8 cellular contexts compared by ENCODE assay signal in the genomic region with DNA sequence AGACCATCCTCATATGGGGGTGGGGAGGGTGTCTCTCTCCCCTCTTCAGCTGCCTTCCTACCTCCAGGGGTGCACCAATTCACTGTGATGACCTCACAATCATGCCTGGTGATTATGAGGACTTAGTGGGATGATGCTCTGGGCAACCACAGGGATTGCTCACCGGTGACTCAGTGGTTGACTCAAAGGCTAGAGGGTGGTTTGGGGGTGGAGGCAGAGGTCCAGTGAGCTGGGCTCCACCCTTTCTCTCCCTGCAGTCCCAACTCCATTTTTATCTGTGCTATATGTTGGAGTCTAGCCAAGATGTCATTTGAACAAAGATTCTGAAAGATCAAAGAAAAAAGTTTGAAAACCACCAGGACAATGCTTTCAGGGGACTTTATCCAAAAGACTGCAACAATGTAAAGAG.
DNase-seq lines count a peak whose midpoint lies in the region; ATAC-seq and TF ChIP-seq lines count a peak whose summit lies in the region.

No MANE protein-coding gene starts in this region.

- no peak overlapping the region for H3K4ac ChIP-seq in trophoblast cell (ENCODE audit: low read depth, low read length)

- H2BK120ac ChIP-seq in trophoblast cell (ENCODE audit: insufficient read depth, low read length, poor library complexity) = no peak overlapping the region

- no peaks in the 10 kb centered on the region for H3K9me3 ChIP-seq in trophoblast cell (ENCODE audit: insufficient read depth, low read depth, low read length)

- peaks cover under 1 to 3% of the 10 kb centered on the region in 2 experiments for H3K36me3 ChIP-seq in trophoblast cell (ENCODE audit: control insufficient read depth in 1 of 2, insufficient read depth in 2 of 2, low read length in 2 of 2)

- WGBS in trophoblast cell (ENCODE audit: extremely low coverage, insufficient coverage, insufficient read length) = no CpG with 5 or more reads among the region's 1 CpG

- no peak overlapping the region for H4K91ac ChIP-seq in trophoblast cell (ENCODE audit: low read depth, low read length)

- H3K23ac ChIP-seq in trophoblast cell (ENCODE audit: low read length) = no peak overlapping the region

- H2BK12ac ChIP-seq in trophoblast cell (ENCODE audit: low read length) = no peak overlapping the region

- no peaks in the 10 kb centered on the region for H3K79me2 ChIP-seq in trophoblast cell (ENCODE audit: control insufficient read depth, insufficient read depth, low read length, poor library complexity)

- H2AK5ac ChIP-seq in trophoblast cell (ENCODE audit: low read length) = no peak overlapping the region

- no peaks in the 10 kb centered on the region for H3K27me3 ChIP-seq in trophoblast cell (ENCODE audit: insufficient read depth, low read length)

- H3K4me3 Mint-ChIP-seq in chondrocyte (ENCODE audit: unreplicated experiment) = no peak overlapping the region

- H3K4me2 ChIP-seq in trophoblast cell (ENCODE audit: low read length) = no peak overlapping the region

- H4K8ac ChIP-seq in trophoblast cell (ENCODE audit: low read depth, low read length) = no peak overlapping the region

- no peak overlapping the region for H2AFZ ChIP-seq in trophoblast cell (ENCODE audit: insufficient read depth, low read length, poor library complexity)

- peaks cover 0 to 5% of the 10 kb centered on the region in 2 experiments for H3K4me1 ChIP-seq in trophoblast cell (ENCODE audit: control insufficient read depth in 1 of 2, insufficient read depth in 2 of 2, low read length in 2 of 2)

- no peak overlapping the region for H2BK5ac ChIP-seq in trophoblast cell (ENCODE audit: low read depth, low read length, poor library complexity)

- no peak overlapping the region for H4K12ac ChIP-seq in trophoblast cell (ENCODE audit: low read depth, low read length)

- H3K27ac ChIP-seq in trophoblast cell (ENCODE audit: low read depth, low read length) = no peak overlapping the region

- peaks cover 53% of the 10 kb centered on the region for H3K4me1 Mint-ChIP-seq in chondrocyte (ENCODE audit: low read depth)

- H3K27me3 Mint-ChIP-seq in chondrocyte (ENCODE audit: low read depth) = no peaks in the 10 kb centered on the region

- H3K9ac ChIP-seq in trophoblast cell (ENCODE audit: low read length) = no peak overlapping the region

- H3K79me1 ChIP-seq in trophoblast cell (ENCODE audit: low read length) = no peaks in the 10 kb centered on the region

- TF ChIP-seq CTCF in chondrocyte (IDR thresholded peaks at IDR 0.05) = no peak

- H3K4me3 ChIP-seq in trophoblast cell (ENCODE audit: low read depth, low read length) = no peak overlapping the region

- no peak overlapping the region for H3K18ac ChIP-seq in trophoblast cell (ENCODE audit: low read length)

- H3K27ac Mint-ChIP-seq in chondrocyte (ENCODE audit: unreplicated experiment) = peak overlapping the region; percentile 89

- DNase-seq in DMS53 (lab: John Stamatoyannopoulos, UW) = peak; percentile 82
- DNase-seq in LoVo (ENCODE audit: low spot score) = peak; percentile 62
- no peak for DNase-seq in chondrocyte (ENCODE audit: low spot score)
- DNase-seq in trophoblast cell = peak; percentile 28 to 46
- no peak for DNase-seq in retina
- no peak for DNase-seq in NCI-H510A treated with DMSO at 0.1 percent for 48 hours (lab: John Stamatoyannopoulos, UW)

- no peaks in the 10 kb centered on the region for H3K9me3 Mint-ChIP-seq in chondrocyte (ENCODE audit: low read depth)

- no peak overlapping the region for H3K14ac ChIP-seq in trophoblast cell (ENCODE audit: low read length)

- peaks cover 2% of the 10 kb centered on the region for H3K36me3 Mint-ChIP-seq in chondrocyte (ENCODE audit: low read depth)

- ATAC-seq in GM21515 (IDR thresholded peaks at IDR 0.05; ENCODE audit: unreplicated experiment) = no peak
- no peak for ATAC-seq in HG02852 (IDR thresholded peaks at IDR 0.05; ENCODE audit: unreplicated experiment)

Comparison
In these comparisons a context has a peak if more than half of its experiments do, and no peak if none do; other contexts are left out.
1. DNase-seq: peak in DMS53 (single experiment), LoVo (single experiment) and trophoblast cell (2 of 2); none in chondrocyte (single experiment), retina (single experiment) and NCI-H510A treated with DMSO at 0.1 percent for 48 hours (single experiment).